In the genomic region with DNA sequence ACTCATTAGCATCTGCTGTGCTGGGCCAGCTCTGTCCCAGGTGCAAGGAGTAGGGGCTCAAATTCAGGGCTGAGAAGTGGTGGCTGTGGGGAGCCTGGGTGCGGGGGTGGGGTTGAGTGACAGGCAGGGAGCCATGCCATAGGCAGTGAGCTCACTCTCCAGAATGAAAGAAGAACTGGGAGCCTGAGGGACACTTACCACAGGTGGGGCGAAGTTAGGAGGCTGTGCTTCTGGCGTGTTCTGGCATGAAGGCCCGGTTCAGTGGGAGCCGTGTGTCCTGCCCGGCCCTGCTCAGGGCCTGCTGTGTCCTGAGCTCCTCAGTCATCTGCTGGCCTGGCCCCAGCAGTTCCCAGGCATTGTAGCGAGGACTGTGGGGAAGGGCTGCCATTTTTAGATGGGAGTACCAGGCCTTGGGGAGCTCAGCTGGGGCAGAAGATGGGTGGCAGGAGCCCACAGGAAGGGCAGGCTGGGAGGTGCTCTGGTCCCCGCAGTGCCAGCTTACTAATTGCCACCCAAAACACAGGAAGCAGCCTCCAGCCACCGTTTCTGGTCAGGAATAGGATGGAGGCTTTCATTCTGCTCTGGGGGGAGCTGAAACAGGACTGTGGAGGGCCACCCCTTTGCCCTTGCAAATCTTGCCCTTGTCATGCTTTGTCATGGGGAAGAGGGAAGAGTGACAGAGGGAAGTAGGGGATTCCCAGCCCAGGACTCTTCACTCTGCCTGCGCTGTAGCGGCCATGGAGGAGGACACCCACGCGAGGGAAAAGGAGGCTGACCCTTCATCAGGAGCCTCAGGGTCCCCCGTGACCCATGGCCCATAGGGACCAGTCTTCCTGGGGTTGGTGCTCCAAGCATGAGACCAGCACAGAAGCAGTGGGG, we compare ENCODE assay signal across 8 cellular contexts.
A peak's percentile ranks its signal among the peaks of the same experiment; 100 is the strongest.
DNase-seq lines count a peak whose midpoint lies in the region; ATAC-seq, FAIRE-seq and TF ChIP-seq lines count a peak whose summit lies in the region.

No MANE protein-coding gene starts in this region.

- no peaks in the 10 kb centered on the region for H3K27me3 ChIP-seq in keratinocyte (ENCODE audit: control insufficient read depth, extremely low read depth, insufficient read depth, low read length)

- peaks cover 48 to 51% of the 10 kb centered on the region in 2 experiments for H3K36me3 ChIP-seq in keratinocyte (ENCODE audit: control insufficient read depth in 2 of 2, extremely low read depth in 1 of 2, insufficient read depth in 2 of 2, low read length in 2 of 2)

- peak overlapping the region; percentile 46 for H3K4me2 ChIP-seq in keratinocyte (ENCODE audit: control insufficient read depth, extremely low read depth, insufficient read depth, low read depth, low read length)

- no peaks in the 10 kb centered on the region for H4K20me1 ChIP-seq in keratinocyte (ENCODE audit: control insufficient read depth, extremely low read depth, insufficient read depth, low read length)

- DNase-seq in activated T-helper 2 cell treated with anti-CD3 and anti-CD28 coated beads, Interferon-gamma antibody, Interleukin-2, Interleukin-4, amounts not matched to agents 10 μg/mL and 5 μg/mL and 100 μg/mL, durations not matched to agents 14 hours and 24 hours and 36 hours (ENCODE audit: low spot score), result no peak
- DNase-seq in keratinocyte (ENCODE audit: low read depth, low spot score), result peak; percentile 69
- no peak for DNase-seq in substantia nigra (lab: John Stamatoyannopoulos, UW)
- no peak for DNase-seq in NCI-H526 treated with DMSO at 0.1 percent for 48 hours (lab: John Stamatoyannopoulos, UW)
- DNase-seq in COLO668 (lab: John Stamatoyannopoulos, UW; ENCODE audit: unreplicated experiment), result no peak
- DNase-seq in glomerular visceral epithelial cell (ENCODE audit: extremely low spot score), result no peak

- H3K27me3 Mint-ChIP-seq in activated T-helper 2 cell treated with anti-CD3 and anti-CD28 coated beads, Interferon-gamma antibody, Interleukin-2, Interleukin-4, amounts not matched to agents 10 μg/mL and 5 μg/mL and 100 μg/mL, durations not matched to agents 14 hours and 24 hours and 36 hours (ENCODE audit: low read depth), result no peaks in the 10 kb centered on the region

- ATAC-seq in GM19372 (IDR thresholded peaks at IDR 0.05; ENCODE audit: low read depth, unreplicated experiment) (peak; percentile 1), HG03342 (IDR thresholded peaks at IDR 0.05; ENCODE audit: unreplicated experiment) (peak; percentile 27)

- intact Hi-C loops in activated T-helper 2 cell treated with anti-CD3 and anti-CD28 coated beads, Interferon-gamma antibody, Interleukin-2, Interleukin-4, amounts not matched to agents 10 μg/mL and 5 μg/mL and 100 μg/mL, durations not matched to agents 14 hours and 24 hours and 36 hours (cut with micrococcal nuclease), result loop anchor here (1.0 to 2.0 kb wide), 4 partner anchors 16 to 83 kb away; partner anchors contain the start of gene MKI67

- H2AFZ ChIP-seq in keratinocyte (ENCODE audit: control insufficient read depth, low read length), result no peak overlapping the region

- peak overlapping the region; percentile 93 for H3K27ac Mint-ChIP-seq in activated T-helper 2 cell treated with anti-CD3 and anti-CD28 coated beads, Interferon-gamma antibody, Interleukin-2, Interleukin-4, amounts not matched to agents 10 μg/mL and 5 μg/mL and 100 μg/mL, durations not matched to agents 14 hours and 24 hours and 36 hours

- H3K9me3 ChIP-seq in keratinocyte (ENCODE audit: control insufficient read depth, low read depth, low read length), result no peaks in the 10 kb centered on the region

- H3K27ac ChIP-seq in keratinocyte (ENCODE audit: control insufficient read depth, insufficient read depth, low read length), result peak overlapping the region; percentile 89
- H3K27ac ChIP-seq in substantia nigra (ENCODE audit: low read depth, low read length, poor library complexity, severe bottlenecking), result peak overlapping the region; percentile 67

- dilution Hi-C loops in keratinocyte (cut with MboI; ENCODE audit: extremely low pct_ligation_motif_present, low sequenced_read_pairs), result no loop called here

- peaks cover 30% of the 10 kb centered on the region for H3K4me1 ChIP-seq in keratinocyte (ENCODE audit: control insufficient read depth, extremely low read depth, insufficient read depth, low read length)

- no peaks in the 10 kb centered on the region for H3K9me1 ChIP-seq in keratinocyte (ENCODE audit: control insufficient read depth, extremely low read depth, insufficient read depth, low read length)

- FAIRE-seq in keratinocyte (lab: Jason Lieb, UNC), result peak; percentile 93

- no peak overlapping the region for H3K4me3 ChIP-seq in keratinocyte (ENCODE audit: control insufficient read depth in 2 of 3, extremely low read depth in 1 of 3, insufficient read depth in 2 of 3, low read depth in 1 of 3, low read length in 3 of 3)

- H3K9ac ChIP-seq in keratinocyte (ENCODE audit: control insufficient read depth, extremely low read depth, insufficient read depth, low read length), result peak overlapping the region; percentile 56

- H3K36me3 Mint-ChIP-seq in activated T-helper 2 cell treated with anti-CD3 and anti-CD28 coated beads, Interferon-gamma antibody, Interleukin-2, Interleukin-4, amounts not matched to agents 10 μg/mL and 5 μg/mL and 100 μg/mL, durations not matched to agents 14 hours and 24 hours and 36 hours (ENCODE audit: low read depth), result peaks cover 68% of the 10 kb centered on the region

- H3K4me3 Mint-ChIP-seq in activated T-helper 2 cell treated with anti-CD3 and anti-CD28 coated beads, Interferon-gamma antibody, Interleukin-2, Interleukin-4, amounts not matched to agents 10 μg/mL and 5 μg/mL and 100 μg/mL, durations not matched to agents 14 hours and 24 hours and 36 hours (ENCODE audit: low read depth), result peak overlapping the region; percentile 68

- peaks cover 58% of the 10 kb centered on the region for H3K4me1 Mint-ChIP-seq in activated T-helper 2 cell treated with anti-CD3 and anti-CD28 coated beads, Interferon-gamma antibody, Interleukin-2, Interleukin-4, amounts not matched to agents 10 μg/mL and 5 μg/mL and 100 μg/mL, durations not matched to agents 14 hours and 24 hours and 36 hours (ENCODE audit: low read depth)

- peaks cover 3% of the 10 kb centered on the region for H3K9me3 Mint-ChIP-seq in activated T-helper 2 cell treated with anti-CD3 and anti-CD28 coated beads, Interferon-gamma antibody, Interleukin-2, Interleukin-4, amounts not matched to agents 10 μg/mL and 5 μg/mL and 100 μg/mL, durations not matched to agents 14 hours and 24 hours and 36 hours

- H3K79me2 ChIP-seq in keratinocyte (ENCODE audit: control insufficient read depth, insufficient read depth, low read length), result no peaks in the 10 kb centered on the region

- TF ChIP-seq CTCF in keratinocyte (optimal IDR thresholded peaks at IDR 0.05 in 1 of 3, IDR thresholded peaks at IDR 0.05 in 1 of 3, conservative IDR thresholded peaks at IDR 0.05 in 1 of 3; ENCODE audit: extremely low read depth in 1 of 3, insufficient read depth in 2 of 3, low read length in 3 of 3), result no peak
